31 cellular contexts compared by ENCODE assay signal in genomic region chr2:110873597-110874525, GRCh38.
"Had no signal": no experiment of that assay in that cellular context is flagged by ENCODE, and none has a peak within 500 bp of the region (broad histone marks: within the 10 kb centered on the region; RNA-seq: fewer than 3 reads in every experiment).

No MANE protein-coding gene starts in this region.

- DNase-seq: activated B cell treated with CpG ODN at 0.5 μM for 24 hours; activated CD4-positive, alpha-beta T cell treated with anti-CD3 and anti-CD28 coated beads, Interleukin-2, amount 50 U/mL, for 4 hours; activated CD8-positive, alpha-beta memory T cell treated with anti-CD3 and anti-CD28 coated beads, Interleukin-2, amount 50 U/mL, for 4 hours; activated effector memory CD4-positive, alpha-beta T cell treated with anti-CD3 and anti-CD28 coated beads, Interleukin-2, amount 50 U/mL, for 16 hours; activated naive CD8-positive, alpha-beta T cell treated with anti-CD3 and anti-CD28 coated beads for 36 hours; activated T-cell treated with anti-CD3 and anti-CD28 coated beads, Interleukin-2, amount 50 U/mL, for 1 hour; amniotic stem cell; brain microvascular endothelial cell; caudate nucleus; cortex of kidney; effector memory CD8-positive, alpha-beta T cell; foreskin fibroblast; heart left ventricle; midbrain; ovary; retina; stimulated activated CD4-positive, alpha-beta T cell treated with anti-CD3 and anti-CD28 coated beads, Interleukin-12 subunit alpha, Interleukin-12 subunit beta, amount 100 ng/mL, for 4 hours; stimulated activated CD4-positive, alpha-beta T cell treated with anti-CD3 and anti-CD28 coated beads, Interleukin-4, amount 100 ng/mL, for 1 hour; stomach; T-helper 2 cell; tibial artery; upper lobe of right lung had no signal

- H3K27ac Mint-ChIP-seq: activated naive CD4-positive, alpha-beta T cell treated with anti-CD3 and anti-CD28 coated beads for 36 hours; activated naive CD8-positive, alpha-beta T cell treated with anti-CD3 and anti-CD28 coated beads for 36 hours; nephron; progenitor cell of endocrine pancreas had no signal

- ATAC-seq: effector memory CD8-positive, alpha-beta T cell; heart left ventricle; sciatic nerve; stimulated activated effector memory CD8-positive, alpha-beta T cell treated with anti-CD3 and anti-CD28 coated beads, Interleukin-12 subunit alpha, Interleukin-12 subunit beta, amount 100 ng/mL, for 72 hours had no signal

- H3K27me3 ChIP-seq: ovary, upper lobe of right lung had no signal

- FAIRE-seq: astrocyte, endothelial cell of umbilical vein had no signal

- H3K9me3 ChIP-seq: neutrophil, ovary, tibial artery, upper lobe of right lung had no signal

- H3K36me3 ChIP-seq: brain microvascular endothelial cell, heart left ventricle, neutrophil, ovary, stomach, tibial artery, upper lobe of right lung had no signal

- H3K27ac ChIP-seq: brain microvascular endothelial cell, heart left ventricle, neutrophil, ovary, skin epidermis, stomach, tibial artery, upper lobe of right lung had no signal

- H3K36me3 Mint-ChIP-seq: stimulated activated effector memory CD8-positive, alpha-beta T cell treated with anti-CD3 and anti-CD28 coated beads, Interleukin-12 subunit alpha, Interleukin-12 subunit beta, amount 100 ng/mL, for 72 hours had no signal

- H3K4me3 Mint-ChIP-seq: activated B cell treated with CpG ODN at 0.5 μM for 24 hours; activated naive CD4-positive, alpha-beta T cell treated with anti-CD3 and anti-CD28 coated beads for 36 hours; activated naive CD8-positive, alpha-beta T cell treated with anti-CD3 and anti-CD28 coated beads for 36 hours; effector memory CD8-positive, alpha-beta T cell; nephron; stimulated activated effector memory CD8-positive, alpha-beta T cell treated with anti-CD3 and anti-CD28 coated beads, Interleukin-12 subunit alpha, Interleukin-12 subunit beta, amount 100 ng/mL, for 72 hours had no signal

- H3K27me3 Mint-ChIP-seq: progenitor cell of endocrine pancreas had no signal

- H3K4me1 ChIP-seq: stomach, tibial artery, upper lobe of right lung had no signal

- H3K4me3 ChIP-seq: heart left ventricle, ovary, skin epidermis, stomach, tibial artery, upper lobe of right lung had no signal
